Comparison of ENCODE assay signal across 9 cellular contexts in genomic region chr7:17903337-17903736, GRCh38.
"Had no signal": no experiment of that assay in that cellular context is flagged by ENCODE, and none has a peak within 500 bp of the region (broad histone marks: within the 10 kb centered on the region; RNA-seq: fewer than 3 reads in every experiment).

No MANE protein-coding gene starts in this region.

- H3K36me3 ChIP-seq: tibial nerve had no signal

- ATAC-seq: activated CD4-positive, alpha-beta T cell treated with anti-CD3 and anti-CD28 coated beads for 36 hours had no signal

- H3K9me3 ChIP-seq: tibial nerve had no signal

- H3K27ac ChIP-seq: tibial nerve had no signal

- H3K4me3 ChIP-seq: tibial nerve had no signal

- DNase-seq: activated CD4-positive, alpha-beta memory T cell treated with anti-CD3 and anti-CD28 coated beads, Interleukin-2, amount 10 ng/mL, durations not matched to agents 7 days and 5 days; activated CD4-positive, alpha-beta T cell treated with anti-CD3 and anti-CD28 coated beads for 36 hours; activated naive CD4-positive, alpha-beta T cell treated with anti-CD3 and anti-CD28 coated beads for 36 hours; amniotic stem cell; dermis blood vessel endothelial cell; nephron progenitor cell; T-cell; T1000 had no signal

- H3K27me3 ChIP-seq: tibial nerve had no signal
